8 cellular contexts compared by ENCODE assay signal in genomic region chr1:201955750-201956143, GRCh38. TPM values are rescaled to one million over a fixed set of nuclear protein-coding genes. Genes with fewer than 3 reads are reported as not detected.
DNase-seq lines count a peak whose midpoint lies in the region; ATAC-seq and TF ChIP-seq lines count a peak whose summit lies in the region.

No MANE protein-coding gene starts in this region.

- H3K4me3 Mint-ChIP-seq in Caco-2 (ENCODE audit: unreplicated experiment): peak overlapping the region; percentile 84
- H3K4me3 Mint-ChIP-seq in nephron: peak overlapping the region; percentile 95 to 98 (median 96)

- H3K27ac Mint-ChIP-seq in Caco-2 (ENCODE audit: unreplicated experiment): peak overlapping the region; percentile 97
- H3K27ac Mint-ChIP-seq in nephron: peak overlapping the region; percentile 95 to 96 (median 96)

- H3K4me3 ChIP-seq in Caco-2 (ENCODE audit: low read depth, low read length) (peak overlapping the region; percentile 98), KMS-11 (IDR thresholded peaks at IDR 0.05; ENCODE audit: insufficient read depth, low read depth, low read length) (peak overlapping the region; percentile 97), choroid plexus epithelial cell (ENCODE audit: low read depth, low read length) (peak overlapping the region; percentile 100)

- CTCF ChIA-PET in Caco-2 (lab: Charles Lee): no interaction called here

- H3K79me2 ChIP-seq in KMS-11 (ENCODE audit: insufficient read depth, low read depth): peaks cover 51% of the 10 kb centered on the region

- intact Hi-C loops in Caco-2 (cut with micrococcal nuclease; ENCODE audit: unreplicated experiment): loop anchor here (1.0 to 2.0 kb wide), 2 partner anchors 9 to 27 kb away; partner anchors contain the start of genes LMOD1 and RNPEP

- H3K36me3 ChIP-seq in Caco-2 (ENCODE audit: control insufficient read depth, insufficient read depth, low read length) (no peaks in the 10 kb centered on the region), KMS-11 (ENCODE audit: insufficient read depth) (peaks cover 10% of the 10 kb centered on the region)

- no peak for ATAC-seq in HG02870 (IDR thresholded peaks at IDR 0.05; ENCODE audit: unreplicated experiment)

- no peak for TF ChIP-seq CTCF in Caco-2 (IDR thresholded peaks at IDR 0.05; ENCODE audit: insufficient read depth in 1 of 2, low read depth in 1 of 2, low read length in 1 of 2, severe bottlenecking in 1 of 2, unreplicated experiment in 1 of 2)
- TF ChIP-seq CTCF in KMS-11 (conservative IDR thresholded peaks at IDR 0.05; ENCODE audit: low read depth, low read length): no peak
- no peak for TF ChIP-seq CTCF in choroid plexus epithelial cell (conservative IDR thresholded peaks at IDR 0.05; ENCODE audit: low read depth, low read length)
- TF ChIP-seq CTCF in nephron (IDR thresholded peaks at IDR 0.05; ENCODE audit: unreplicated experiment in 3 of 3): no peak

- POLR2A ChIA-PET in Caco-2 (lab: Charles Lee): interaction anchor here (0.5 to 1.1 kb wide), 3 partner anchors 9 to 60 kb away, joined by 3 to 9 read pairs (median 7); partner anchors contain the start of genes ELF3 and LMOD1

- H2AFZ ChIP-seq in KMS-11 (ENCODE audit: low read depth): peak overlapping the region; percentile 89

- H3K4me1 ChIP-seq in Caco-2: peaks cover 10% of the 10 kb centered on the region
- peaks cover 19% of the 10 kb centered on the region for H3K4me1 ChIP-seq in KMS-11 (ENCODE audit: low read depth, poor library complexity, severe bottlenecking)

- H3K27me3 Mint-ChIP-seq in Caco-2 (ENCODE audit: insufficient read depth, unreplicated experiment): no peaks in the 10 kb centered on the region
- no peaks in the 10 kb centered on the region for H3K27me3 Mint-ChIP-seq in nephron (ENCODE audit: low read depth)

- no peaks in the 10 kb centered on the region for H3K27me3 ChIP-seq in Caco-2 (replicated peaks; ENCODE audit: control insufficient read depth, insufficient read depth, low read length)
- no peaks in the 10 kb centered on the region for H3K27me3 ChIP-seq in KMS-11 (ENCODE audit: insufficient read depth, low read depth)

- DNase-seq in Caco-2 (peak in 1 of 2 experiments; percentile 42), choroid plexus epithelial cell (ENCODE audit: low read depth) (no peak), NCI-H2107 (lab: John Stamatoyannopoulos, UW) (no peak), cerebellar cortex (ENCODE audit: low spot score) (no peak), SKM-1 treated with dmso at 0.1 percent for 144 hours (lab: John Stamatoyannopoulos, UW; ENCODE audit: unreplicated experiment) (no peak)

- no peaks in the 10 kb centered on the region for H3K9me3 Mint-ChIP-seq in Caco-2 (ENCODE audit: unreplicated experiment)
- H3K9me3 Mint-ChIP-seq in nephron: no peaks in the 10 kb centered on the region

- no TSS peak for BruUV-seq in Caco-2 (replicated peaks; lab: Mats Ljungman, UMichigan)

- H3K4me2 ChIP-seq in KMS-11: peak overlapping the region; percentile 92

- H3K4me1 Mint-ChIP-seq in Caco-2 (ENCODE audit: low read depth, unreplicated experiment) (peaks cover 4% of the 10 kb centered on the region), nephron (peaks cover 10% of the 10 kb centered on the region)

- H3K36me3 Mint-ChIP-seq in Caco-2 (ENCODE audit: insufficient read depth, unreplicated experiment) (peaks cover 42% of the 10 kb centered on the region), nephron (ENCODE audit: low read depth) (peaks cover 20% of the 10 kb centered on the region)

- H3K9me3 ChIP-seq in Caco-2: no peaks in the 10 kb centered on the region

- peak overlapping the region; percentile 92 for H3K9ac ChIP-seq in KMS-11

- peak overlapping the region; percentile 65 for H3K27ac ChIP-seq in KMS-11

- H4K20me1 ChIP-seq in KMS-11 (ENCODE audit: insufficient read depth): no peaks in the 10 kb centered on the region

RNA-seq across cellular contexts. Expression of gene TIMM17A, which starts 0.4 kb away (rescaled TPM):
- 63.7 and 64.1 TPM in 2 replicates for total RNA-seq in Caco-2 (2022)

RNA-seq across cellular contexts. Expression of gene LMOD1, which starts 9.4 kb away (rescaled TPM):
- 0.11 TPM in 1 of 2 replicates, not detected in the other for total RNA-seq in Caco-2 (2022)

RNA-seq across cellular contexts. Expression of gene RNPEP, which starts 26.7 kb away (rescaled TPM):
- 75.9 and 83.0 TPM in 2 replicates for total RNA-seq in Caco-2 (2022)

RNA-seq across cellular contexts. Expression of gene ELF3, which starts 54.6 kb away (rescaled TPM):
- total RNA-seq in Caco-2 (2022): 116 and 126 TPM in 2 replicates
